Comparison of ENCODE assay signal across 8 cellular contexts in the genomic region with DNA sequence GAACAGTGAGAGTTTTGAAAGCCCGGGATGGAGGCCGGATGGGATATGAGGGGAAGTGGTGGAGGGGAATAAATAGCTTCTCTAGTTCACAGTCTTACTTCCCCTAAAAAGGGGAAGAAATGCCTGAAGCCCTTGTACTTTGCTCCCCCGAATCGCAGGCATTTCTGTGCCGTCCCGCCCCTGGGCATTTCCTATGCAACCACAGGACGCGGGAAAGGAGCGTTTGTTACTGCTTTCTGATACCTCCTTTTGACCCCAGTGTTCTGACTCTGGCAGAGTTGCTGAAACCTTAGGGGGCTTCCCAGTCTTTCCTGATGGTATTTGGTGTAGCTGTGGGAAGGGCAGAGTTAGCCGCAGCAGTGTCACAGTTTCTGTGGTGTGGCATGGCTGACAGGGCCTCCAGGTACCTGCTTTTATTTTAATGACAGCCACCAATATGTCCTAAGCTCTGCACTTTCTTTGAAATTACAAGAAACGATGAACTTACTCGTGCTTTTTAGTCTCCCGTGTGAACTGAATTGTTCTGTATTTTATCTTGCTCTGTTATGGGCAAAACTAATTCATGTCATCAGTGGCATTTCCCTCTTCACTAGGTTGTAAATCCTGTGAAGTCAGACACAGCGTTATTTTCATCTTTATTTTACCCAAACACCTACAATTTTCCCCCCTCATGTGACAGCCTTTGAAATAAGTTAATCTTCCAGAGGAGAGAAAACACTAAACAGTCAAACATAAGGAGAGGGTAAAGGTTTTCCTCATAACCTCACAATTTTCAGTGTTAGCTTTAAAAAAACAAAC. TPM values are rescaled to one million over a fixed set of nuclear protein-coding genes. Genes with fewer than 3 reads are reported as not detected.
DNase-seq lines count a peak whose midpoint lies in the region; ATAC-seq and TF ChIP-seq lines count a peak whose summit lies in the region.

No MANE protein-coding gene starts in this region.

- peaks cover 6% of the 10 kb centered on the region for H3K36me3 Mint-ChIP-seq in activated CD8-positive, alpha-beta memory T cell treated with anti-CD3 and anti-CD28 coated beads, Interleukin-2, amount 10 ng/mL, durations not matched to agents 7 days and 5 days

- no peak overlapping the region for H3K4me3 Mint-ChIP-seq in activated CD8-positive, alpha-beta memory T cell treated with anti-CD3 and anti-CD28 coated beads, Interleukin-2, amount 10 ng/mL, durations not matched to agents 7 days and 5 days

- H3K36me3 ChIP-seq in OCI-LY1 (ENCODE audit: insufficient read depth, low read length) (peaks cover 4% of the 10 kb centered on the region; the same call in 1 of the 2 replicates), left ventricle myocardium inferior (no peaks in the 10 kb centered on the region), tibial nerve (peaks cover 0 to 3% (median 0%) of the 10 kb centered on the region in 3 donors), ovary (no peaks in the 10 kb centered on the region)

- H3K9me3 ChIP-seq in OCI-LY1 (ENCODE audit: low read length), result no peaks in the 10 kb centered on the region
- H3K9me3 ChIP-seq in left ventricle myocardium inferior (replicated peaks), result no peaks in the 10 kb centered on the region
- H3K9me3 ChIP-seq in tibial nerve, result no peaks in the 10 kb centered on the region
- H3K9me3 ChIP-seq in ovary, result no peaks in the 10 kb centered on the region

- peak overlapping the region; percentile 62 for H3K4me2 ChIP-seq in OCI-LY1 (ENCODE audit: low read length)

- no peaks in the 10 kb centered on the region for H3F3A ChIP-seq in OCI-LY1 (ENCODE audit: insufficient read depth, low read length)

- H3K27me3 ChIP-seq in OCI-LY1 (ENCODE audit: insufficient read depth, low read length) (no peaks in the 10 kb centered on the region), left ventricle myocardium inferior (ENCODE audit: low read depth) (no peaks in the 10 kb centered on the region), tibial nerve (no peaks in the 10 kb centered on the region), ovary (no peaks in the 10 kb centered on the region)

- no peak for TF ChIP-seq POLR2A in tibial nerve (IDR thresholded peaks at IDR 0.05)
- TF ChIP-seq POLR2A in ovary (IDR thresholded peaks at IDR 0.05), result no peak

- H3K9me2 ChIP-seq in OCI-LY1 (ENCODE audit: low read depth, low read length), result no peaks in the 10 kb centered on the region

- ATAC-seq in activated CD8-positive, alpha-beta memory T cell treated with anti-CD3 and anti-CD28 coated beads, Interleukin-2, amount 10 ng/mL, durations not matched to agents 7 days and 5 days, result peak; percentile 9

- H2AFZ ChIP-seq in OCI-LY1 (ENCODE audit: low read length), result no peak overlapping the region

- peak overlapping the region; percentile 6 for H3K27ac Mint-ChIP-seq in activated CD8-positive, alpha-beta memory T cell treated with anti-CD3 and anti-CD28 coated beads, Interleukin-2, amount 10 ng/mL, durations not matched to agents 7 days and 5 days

- peak overlapping the region; percentile 42; the same call in 1 of the 2 replicates for H3K9ac ChIP-seq in OCI-LY1 (ENCODE audit: low read length)

- peaks cover 93% of the 10 kb centered on the region for H3K79me2 ChIP-seq in OCI-LY1 (ENCODE audit: insufficient read depth, low read length)

- TF ChIP-seq CTCF in OCI-LY1 (IDR thresholded peaks at IDR 0.05; ENCODE audit: low read length), result no peak
- TF ChIP-seq CTCF in left ventricle myocardium inferior (IDR thresholded peaks at IDR 0.05; ENCODE audit: borderline replicate concordance), result no peak
- no peak for TF ChIP-seq CTCF in tibial nerve (IDR thresholded peaks at IDR 0.05)
- TF ChIP-seq CTCF in ovary (IDR thresholded peaks at IDR 0.05), result no peak

- 62 to 67% methylated on average over 14 of the region's 14 CpGs for WGBS in tibial nerve, 2 donors
- WGBS in ovary, 3 donors, result 75 to 79% (median 78%) methylated on average over 14 of the region's 14 CpGs

- no peaks in the 10 kb centered on the region; the same call in 1 of the 2 replicates for H4K20me1 ChIP-seq in OCI-LY1 (ENCODE audit: insufficient read depth, low read length)

- CTCF ChIA-PET in activated CD8-positive, alpha-beta memory T cell treated with anti-CD3 and anti-CD28 coated beads, Interleukin-2, amount 10 ng/mL, durations not matched to agents 7 days and 5 days (lab: Charles Lee), result interaction anchor here (0.6 to 18.9 kb wide), 32 partner anchors 11 to 450 kb away, joined by 3 to 294 read pairs (median 5); partner anchors contain the start of genes COTL1 and KLHL36

- peaks cover 75% of the 10 kb centered on the region for H3K4me1 Mint-ChIP-seq in activated CD8-positive, alpha-beta memory T cell treated with anti-CD3 and anti-CD28 coated beads, Interleukin-2, amount 10 ng/mL, durations not matched to agents 7 days and 5 days

- DNase-seq in activated CD8-positive, alpha-beta memory T cell treated with anti-CD3 and anti-CD28 coated beads, Interleukin-2, amount 10 ng/mL, durations not matched to agents 7 days and 5 days, result peak; percentile 46
- no peak for DNase-seq in activated CD8-positive, alpha-beta memory T cell treated with anti-CD3 and anti-CD28 coated beads, Interleukin-2, amount 50 U/mL, for 48 hours
- DNase-seq in left ventricle myocardium inferior (peak; percentile 27), tibial nerve (ENCODE audit: low spot score in 2 of 2) (peak in 1 of 2 donors; percentile 40), NCI-H2107 treated with DMSO at 0.1 percent for 48 hours (lab: John Stamatoyannopoulos, UW; ENCODE audit: unreplicated experiment) (no peak), ovary (no peak), AG20443 (ENCODE audit: low spot score) (no peak)

- H3K4me1 ChIP-seq in OCI-LY1 (ENCODE audit: insufficient read depth, low read length, severe bottlenecking) (peaks cover 86% of the 10 kb centered on the region), left ventricle myocardium inferior (peaks cover 84% of the 10 kb centered on the region), tibial nerve (peaks cover 0 to 75% (median 50%) of the 10 kb centered on the region in 4 donors), ovary (ENCODE audit: insufficient read depth) (peaks cover 7% of the 10 kb centered on the region)

- H3K9me3 Mint-ChIP-seq in activated CD8-positive, alpha-beta memory T cell treated with anti-CD3 and anti-CD28 coated beads, Interleukin-2, amount 10 ng/mL, durations not matched to agents 7 days and 5 days (ENCODE audit: low read depth), result no peaks in the 10 kb centered on the region

- TF ChIP-seq EP300 in tibial nerve (IDR thresholded peaks at IDR 0.05) (no peak), ovary (IDR thresholded peaks at IDR 0.05) (no peak)

- peak overlapping the region; percentile 44 for H3K4me3 ChIP-seq in OCI-LY1 (ENCODE audit: low read depth, low read length, poor library complexity, severe bottlenecking)
- H3K4me3 ChIP-seq in left ventricle myocardium inferior, result peak overlapping the region; percentile 31
- H3K4me3 ChIP-seq in tibial nerve, result no peak overlapping the region
- no peak overlapping the region for H3K4me3 ChIP-seq in ovary

- peak overlapping the region; percentile 68 for H3K27ac ChIP-seq in OCI-LY1 (ENCODE audit: low read depth, low read length, poor library complexity, severe bottlenecking)
- peak overlapping the region; percentile 39 for H3K27ac ChIP-seq in left ventricle myocardium inferior (replicated peaks)
- peak overlapping the region; percentile 13 to 71 (median 48) for H3K27ac ChIP-seq in tibial nerve
- H3K27ac ChIP-seq in ovary, result no peak overlapping the region

- no peaks in the 10 kb centered on the region for H3K27me3 Mint-ChIP-seq in activated CD8-positive, alpha-beta memory T cell treated with anti-CD3 and anti-CD28 coated beads, Interleukin-2, amount 10 ng/mL, durations not matched to agents 7 days and 5 days

- intact Hi-C loops in left ventricle myocardium inferior (cut with micrococcal nuclease), result loop anchor here (5.0 kb wide), 1 partner anchor 215 kb away; no protein-coding TSS in a partner anchor
- intact Hi-C loops in ovary (cut with DNase I), result loop anchor here (2.0 to 10.0 kb wide), 4 partner anchors 52 to 215 kb away; no protein-coding TSS in a partner anchor

RNA-seq across cellular contexts. Expression of gene USP10, which starts 27.1 kb away (rescaled TPM):
- total RNA-seq in activated CD8-positive, alpha-beta memory T cell treated with anti-CD3 and anti-CD28 coated beads, Interleukin-2, amount 10 ng/mL, durations not matched to agents 7 days and 5 days, result 100 to 1,000 TPM in 1 of 2 experiments, 10 to 100 TPM in 1; 90.9 to 117 TPM
- 66.7 TPM for total RNA-seq in left ventricle myocardium inferior
- 10 to 100 TPM; 31.7 to 56.1 (median 43.2) TPM for total RNA-seq in tibial nerve
- 10 to 100 TPM; 41.1 to 83.6 (median 71.4) TPM for total RNA-seq in ovary
- polyA plus RNA-seq in ovary, result 10 to 100 TPM; 24.6 to 98.8 TPM

Comparison
In these comparisons a context has a peak if more than half of its experiments do, and no peak if none do; other contexts are left out.
1. DNase-seq: peak in activated CD8-positive, alpha-beta memory T cell treated with anti-CD3 and anti-CD28 coated beads, Interleukin-2, amount 10 ng/mL, durations not matched to agents 7 days and 5 days (single experiment) and left ventricle myocardium inferior (single experiment); none in activated CD8-positive, alpha-beta memory T cell treated with anti-CD3 and anti-CD28 coated beads, Interleukin-2, amount 50 U/mL, for 48 hours (single experiment), NCI-H2107 treated with DMSO at 0.1 percent for 48 hours (single experiment), ovary (0 of 5) and AG20443 (single experiment).
2. H3K27ac ChIP-seq: peak in OCI-LY1 (single experiment), left ventricle myocardium inferior (single experiment) and tibial nerve (4 of 4); none in ovary (0 of 2).
3. H3K4me3 ChIP-seq: peak in OCI-LY1 (single experiment) and left ventricle myocardium inferior (single experiment); none in tibial nerve (0 of 4) and ovary (single experiment).